Comparison of ENCODE assay signal across 15 cellular contexts in the genomic region with DNA sequence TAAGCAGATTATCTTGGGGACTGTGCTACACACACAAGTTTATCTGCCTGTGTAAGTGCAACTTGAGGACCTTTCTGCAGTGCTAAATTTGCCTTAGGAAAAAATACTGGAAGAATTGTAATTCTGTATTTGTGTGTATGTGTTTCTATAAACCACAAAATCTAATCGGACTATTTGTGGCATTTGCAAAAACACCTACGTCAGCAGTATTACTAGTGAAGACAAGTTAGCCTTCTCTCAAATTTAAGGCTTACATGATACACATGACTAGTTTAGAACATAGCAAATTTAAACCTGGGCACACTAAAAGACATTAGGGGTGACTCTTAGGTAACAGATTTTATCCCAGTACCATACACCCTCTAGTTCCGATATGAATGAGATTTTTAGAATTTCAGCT.
A peak's percentile ranks its signal among the peaks of the same experiment; 100 is the strongest.
DNase-seq lines count a peak whose midpoint lies in the region; ATAC-seq, FAIRE-seq and TF ChIP-seq lines count a peak whose summit lies in the region.
"Had no signal": no experiment of that assay in that cellular context is flagged by ENCODE, and none has a peak within 500 bp of the region (broad histone marks: within the 10 kb centered on the region; RNA-seq: fewer than 3 reads in every experiment).

No MANE protein-coding gene starts in this region.

- no peak for TF ChIP-seq POLR2A in HepG2 (IDR thresholded peaks at IDR 0.05; ENCODE audit: insufficient read depth in 1 of 2, low read depth in 2 of 2, low read length in 2 of 2)
- TF ChIP-seq POLR2A in right lobe of liver (IDR thresholded peaks at IDR 0.05) = no peak

- H3K79me2 ChIP-seq in HepG2 (ENCODE audit: insufficient read depth, low read length) = no peaks in the 10 kb centered on the region
- H3K79me2 ChIP-seq in astrocyte (ENCODE audit: insufficient read depth, low read length) = no peaks in the 10 kb centered on the region
- H3K79me2 ChIP-seq in Karpas-422 (ENCODE audit: low read length) = no peaks in the 10 kb centered on the region

- FAIRE-seq in HepG2 (lab: Jason Lieb, UNC) (no peak), astrocyte (lab: Jason Lieb, UNC) (no peak)
- FAIRE-seq: GM12878, GM18507 had no signal

- CTCF ChIA-PET in HepG2 (lab: Yijun Ruan, JAX; ENCODE audit: low intra/inter-chr PET ratio, low total read pairs) = interaction anchor here (0.9 kb wide), 1 partner anchor 242 kb away, joined by 3 read pairs; no protein-coding TSS in a partner anchor

- H3K4me3 ChIP-seq in HepG2 (replicated peaks in 1 of 3; ENCODE audit: insufficient read depth in 1 of 3, low read depth in 2 of 3, low read length in 3 of 3) (no peak overlapping the region), right lobe of liver (no peak overlapping the region), astrocyte (ENCODE audit: insufficient read depth, low read depth, low read length) (no peak overlapping the region), Karpas-422 (ENCODE audit: low read length) (no peak overlapping the region)
- H3K4me3 ChIP-seq: GM12878, GM23248 had no signal

- H3K9ac ChIP-seq in HepG2 (ENCODE audit: insufficient read depth, low read depth, low read length) (no peak overlapping the region), astrocyte (ENCODE audit: low read length) (no peak overlapping the region), Karpas-422 (ENCODE audit: low read length) (no peak overlapping the region)
- H3K9ac ChIP-seq: GM23248 had no signal

- H3K4me1 ChIP-seq in HepG2 (ENCODE audit: insufficient read depth, low read length) (no peaks in the 10 kb centered on the region), right lobe of liver (no peaks in the 10 kb centered on the region), astrocyte (ENCODE audit: insufficient read depth, low read length) (peaks cover 9% of the 10 kb centered on the region), Karpas-422 (ENCODE audit: low read length) (no peaks in the 10 kb centered on the region)

- H3K4me3 Mint-ChIP-seq in astrocyte (ENCODE audit: unreplicated experiment) = no peak overlapping the region
- H3K4me3 Mint-ChIP-seq: B cell; CD4-positive, alpha-beta T cell; H9 had no signal

- H3K4me2 ChIP-seq in HepG2 (ENCODE audit: low read depth, low read length) (no peak overlapping the region), astrocyte (ENCODE audit: low read length) (no peak overlapping the region), Karpas-422 (ENCODE audit: low read depth, low read length, poor library complexity, severe bottlenecking) (no peak overlapping the region)

- H2AFZ ChIP-seq in HepG2 (ENCODE audit: low read length) (no peak overlapping the region), astrocyte (ENCODE audit: low read depth, low read length) (no peak overlapping the region), Karpas-422 (ENCODE audit: low read length) (no peak overlapping the region)

- POLR2A ChIA-PET in HepG2 (lab: Yijun Ruan, JAX) = no interaction called here

- intact Hi-C loops in HepG2 (cut with micrococcal nuclease; ENCODE audit: unreplicated experiment) (no loop called here), right lobe of liver (cut with DNase I) (no loop called here)

- H3K9me2 ChIP-seq in Karpas-422 (replicated peaks; ENCODE audit: insufficient read depth, low read length) = no peaks in the 10 kb centered on the region

- no peaks in the 10 kb centered on the region for H3K36me3 Mint-ChIP-seq in astrocyte (ENCODE audit: low read depth, unreplicated experiment)

- H3K9me3 ChIP-seq in HepG2 (ENCODE audit: low read length) (no peaks in the 10 kb centered on the region), right lobe of liver (no peaks in the 10 kb centered on the region), astrocyte (ENCODE audit: insufficient read depth, low read depth, low read length) (no peaks in the 10 kb centered on the region), Karpas-422 (ENCODE audit: low read length) (no peaks in the 10 kb centered on the region)

- no peaks in the 10 kb centered on the region for H3K36me3 ChIP-seq in HepG2 (replicated peaks in 1 of 2; ENCODE audit: control insufficient read depth in 1 of 2, insufficient read depth in 2 of 2, low read length in 2 of 2)
- no peaks in the 10 kb centered on the region for H3K36me3 ChIP-seq in right lobe of liver
- H3K36me3 ChIP-seq in astrocyte (ENCODE audit: insufficient read depth, low read length) = no peaks in the 10 kb centered on the region
- H3K36me3 ChIP-seq in Karpas-422 (ENCODE audit: insufficient read depth, low read length) = no peaks in the 10 kb centered on the region

- no peak for DNase-seq in HepG2 (ENCODE audit: low spot score)
- no peak for DNase-seq in right lobe of liver
- DNase-seq in astrocyte (ENCODE audit: low read depth) = no peak
- DNase-seq in epithelial cell of prostate (ENCODE audit: low read depth, low spot score) = no peak
- no peak for DNase-seq in activated CD4-positive, alpha-beta T cell treated with anti-CD3 and anti-CD28 coated beads, Interleukin-2, amount 50 U/mL, for 4 hours
- DNase-seq in Karpas-422 = no peak
- DNase-seq: C1 segment of cervical spinal cord; CD4-positive, alpha-beta T cell; DMS79; H9 had no signal

- H3K27ac ChIP-seq in HepG2 (ENCODE audit: extremely low read length, insufficient read depth, low read length) = no peak overlapping the region
- H3K27ac ChIP-seq in right lobe of liver = no peak overlapping the region
- no peak overlapping the region for H3K27ac ChIP-seq in astrocyte (ENCODE audit: low read depth, low read length)
- peak overlapping the region; percentile 90 for H3K27ac ChIP-seq in epithelial cell of prostate
- no peak overlapping the region for H3K27ac ChIP-seq in Karpas-422 (ENCODE audit: low read length)
- H3K27ac ChIP-seq: GM23248 had no signal

- no peak for TF ChIP-seq RAD21 in HepG2 (CRISPR knock-in tag; IDR thresholded peaks at IDR 0.05)

- TF ChIP-seq EP300 in HepG2 (IDR thresholded peaks at IDR 0.05; ENCODE audit: low read depth in 2 of 2, low read length in 2 of 2) = no peak
- no peak for TF ChIP-seq EP300 in HepG2 (CRISPR knock-in tag; IDR thresholded peaks at IDR 0.05; ENCODE audit: borderline replicate concordance)

- H3K9me3 Mint-ChIP-seq in astrocyte (ENCODE audit: unreplicated experiment) = no peaks in the 10 kb centered on the region
- H3K9me3 Mint-ChIP-seq: CD4-positive, alpha-beta T cell; H9 had no signal

- WGBS in HepG2 (ENCODE audit: low lambda C conversion rate) = 62% methylated on average over 3 of the region's 3 CpGs
- WGBS in right lobe of liver (ENCODE audit: insufficient coverage, low coverage, low lambda C conversion rate, missing lambda C conversion rate) = 69% methylated on average over 3 of the region's 3 CpGs

- H3K27me3 ChIP-seq in HepG2 (ENCODE audit: control insufficient read depth in 1 of 2, insufficient read depth in 2 of 2, low read length in 2 of 2) (peaks cover 0 to 4% of the 10 kb centered on the region in 2 experiments; a peak in 1 of 5 replicates), right lobe of liver (no peaks in the 10 kb centered on the region), astrocyte (ENCODE audit: insufficient read depth, low read length) (no peaks in the 10 kb centered on the region), Karpas-422 (ENCODE audit: low read length) (no peaks in the 10 kb centered on the region)

- H3K27me3 Mint-ChIP-seq in astrocyte (ENCODE audit: low read depth, unreplicated experiment) = no peaks in the 10 kb centered on the region
- H3K27me3 Mint-ChIP-seq: CD4-positive, alpha-beta T cell had no signal

- peaks cover 44% of the 10 kb centered on the region for H3K4me1 Mint-ChIP-seq in astrocyte (ENCODE audit: low read depth, unreplicated experiment)

- no TSS peak for BruUV-seq in HepG2 (replicated peaks; lab: Mats Ljungman, UMichigan)

- peak overlapping the region; percentile 99 for H3K27ac Mint-ChIP-seq in astrocyte (ENCODE audit: unreplicated experiment)
- H3K27ac Mint-ChIP-seq: B cell; CD4-positive, alpha-beta T cell had no signal

- no peak for ATAC-seq in HepG2
- no peak for ATAC-seq in right lobe of liver
- ATAC-seq in GM18520 (IDR thresholded peaks at IDR 0.05; ENCODE audit: unreplicated experiment) = no peak
- ATAC-seq: GM12878 had no signal

- TF ChIP-seq CTCF in HepG2 (CRISPR knock-in tag; IDR thresholded peaks at IDR 0.05) = no peak
- no peak for TF ChIP-seq CTCF in right lobe of liver (IDR thresholded peaks at IDR 0.05)
- no peak for TF ChIP-seq CTCF in astrocyte (IDR thresholded peaks at IDR 0.05; ENCODE audit: insufficient read depth, low read depth, low read length)

- in situ Hi-C loops in HepG2 (cut with HindIII; ENCODE audit: extremely low pct_ligation_motif_present, low pct_unique_long_range_greater_than_20kb) = no loop called here

- H4K20me1 ChIP-seq in HepG2 (ENCODE audit: insufficient read depth, low read length) = no peaks in the 10 kb centered on the region
- H4K20me1 ChIP-seq in astrocyte (ENCODE audit: insufficient read depth, low read length) = no peaks in the 10 kb centered on the region
- no peaks in the 10 kb centered on the region for H4K20me1 ChIP-seq in Karpas-422 (ENCODE audit: insufficient read depth, low read depth, low read length)

TF ChIP-seq in HepG2, 621 proteins besides CTCF, POLR2A, EP300 and RAD21:
- peak; percentile 94 to 97 for TF ChIP-seq MAFK (conservative IDR thresholded peaks at IDR 0.05 in 1 of 2, IDR thresholded peaks at IDR 0.05 in 1 of 2; ENCODE audit: low read length in 2 of 2)
- peak; percentile 96 for TF ChIP-seq MAFF (IDR thresholded peaks at IDR 0.05; ENCODE audit: low read depth, low read length)
- no peak for TF ChIP-seq ZSCAN29 (CRISPR knock-in tag; conservative IDR thresholded peaks at IDR 0.05)
